Comparison of ENCODE assay signal across 8 cellular contexts in genomic region chr13:49690133-49690989, GRCh38. TPM values are rescaled to one million over a fixed set of nuclear protein-coding genes. Genes with fewer than 3 reads are reported as not detected.
A peak's percentile ranks its signal among the peaks of the same experiment; 100 is the strongest.
DNase-seq lines count a peak whose midpoint lies in the region; ATAC-seq, FAIRE-seq and TF ChIP-seq lines count a peak whose summit lies in the region.

No MANE protein-coding gene starts in this region.

- peaks cover 20% of the 10 kb centered on the region for H3K4me1 ChIP-seq in lower lobe of right lung

- H3K4me3 ChIP-seq in HFF-Myc (replicated peaks; ENCODE audit: low read depth, low read length) = peak overlapping the region; percentile 87
- H3K4me3 ChIP-seq in NB4 (ENCODE audit: low read depth, low read length) = peak overlapping the region; percentile 93
- peak overlapping the region; percentile 76 for H3K4me3 ChIP-seq in bronchial epithelial cell (ENCODE audit: low read depth, low read length)
- H3K4me3 ChIP-seq in lower lobe of right lung = peak overlapping the region; percentile 89

- TF ChIP-seq POLR2A in NB4 (IDR thresholded peaks at IDR 0.05; ENCODE audit: extremely low read depth, insufficient read length) = no peak

- intact Hi-C loops in Right ventricle myocardium superior (cut with DNase I) (no loop called here), Right ventricle myocardium inferior (cut with DNase I) (loop anchor here (2.0 kb wide), 1 partner anchor 102 kb away; the partner anchor contains the start of gene KPNA3), lower lobe of right lung (cut with DNase I) (no loop called here)

- peak overlapping the region; percentile 84 for H3K27ac ChIP-seq in lower lobe of right lung

- DNase-seq in Right ventricle myocardium superior (no peak), Right ventricle myocardium inferior (ENCODE audit: missing footprints) (no peak), HFF-Myc (ENCODE audit: extremely low read depth, low read depth) (peak; percentile 7), NB4 (ENCODE audit: low read depth) (peak; percentile 45), bronchial epithelial cell (ENCODE audit: low read depth) (peak; percentile 69), lower lobe of right lung (no peak), urothelium cell line (ENCODE audit: low spot score) (peak; percentile 29), anterior cingulate cortex (lab: John Stamatoyannopoulos, UW) (no peak)

- peak; percentile 7 for ATAC-seq in Right ventricle myocardium superior (ENCODE audit: poor library complexity)
- ATAC-seq in Right ventricle myocardium inferior = no peak
- peak; percentile 3 to 36 for ATAC-seq in lower lobe of right lung

- H3K36me3 ChIP-seq in bronchial epithelial cell (ENCODE audit: control insufficient read depth, insufficient read depth, low read length) (peaks cover 14% of the 10 kb centered on the region), lower lobe of right lung (no peaks in the 10 kb centered on the region)

- TF ChIP-seq CTCF in HFF-Myc (IDR thresholded peaks at IDR 0.05; ENCODE audit: low read depth, low read length, missing control alignments) (no peak), NB4 (IDR thresholded peaks at IDR 0.05; ENCODE audit: low read depth, low read length) (no peak), bronchial epithelial cell (IDR thresholded peaks at IDR 0.05; ENCODE audit: insufficient read depth, low read length, severe bottlenecking) (no peak), lower lobe of right lung (IDR thresholded peaks at IDR 0.05) (no peak)

- FAIRE-seq in bronchial epithelial cell (lab: Jason Lieb, UNC) = no peak
- FAIRE-seq in urothelium cell line (lab: Jason Lieb, UNC) = no peak

- H3K9me3 ChIP-seq in lower lobe of right lung = no peaks in the 10 kb centered on the region

- H3K27me3 ChIP-seq in bronchial epithelial cell (ENCODE audit: control insufficient read depth, insufficient read depth, low read length) = no peaks in the 10 kb centered on the region
- H3K27me3 ChIP-seq in lower lobe of right lung (ENCODE audit: low read depth) = no peaks in the 10 kb centered on the region

RNA-seq across cellular contexts. Expression of gene EBPL, which starts 0.9 kb away (rescaled TPM):
- total RNA-seq in Right ventricle myocardium superior (5.5 TPM), Right ventricle myocardium inferior (5.8 TPM), bronchial epithelial cell (80.4 and 146 TPM in 2 replicates), lower lobe of right lung (48.4 TPM)

Comparison
In these comparisons a context has a peak if more than half of its experiments do, and no peak if none do; other contexts are left out.
1. DNase-seq: peak in HFF-Myc (single experiment), NB4 (single experiment), bronchial epithelial cell (single experiment) and urothelium cell line (single experiment); none in Right ventricle myocardium superior (single experiment), Right ventricle myocardium inferior (single experiment), lower lobe of right lung (single experiment) and anterior cingulate cortex (0 of 58).
2. Peak in every context shown above with its lines, with median percentiles within 50 percentile points of each other: H3K4me3 ChIP-seq.